In the genomic region with DNA sequence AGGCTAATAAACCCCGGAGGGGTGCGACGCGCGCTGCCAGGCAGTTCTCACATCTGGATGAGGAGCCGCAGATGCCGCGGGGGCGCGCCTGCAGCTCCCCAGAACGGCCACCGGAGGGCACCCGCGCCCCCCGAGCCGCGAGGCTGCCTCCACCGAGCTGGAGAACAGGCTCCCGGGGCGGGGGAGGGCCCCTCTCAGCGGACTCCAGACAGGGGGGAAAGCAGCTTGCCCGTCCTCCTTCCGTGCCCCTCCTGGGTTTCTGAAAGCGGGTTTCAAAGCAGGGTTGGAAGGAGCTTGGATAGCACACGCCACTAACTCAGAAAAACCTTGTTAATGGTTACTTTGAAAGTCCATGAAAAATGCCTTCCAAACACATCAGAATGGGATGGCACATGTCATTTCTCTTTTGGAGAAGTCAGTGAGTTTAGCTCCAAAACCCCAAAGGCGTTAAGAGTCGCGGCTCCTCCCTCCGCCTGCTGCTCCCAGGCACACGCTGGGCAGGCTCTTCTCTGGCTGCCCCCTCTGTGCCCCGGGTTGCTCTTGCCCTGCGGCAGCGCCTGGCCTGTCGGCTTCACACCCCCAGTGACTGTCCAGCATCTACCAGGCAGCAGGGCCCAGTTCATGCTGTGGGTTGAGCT, we compare ENCODE assay signal across 7 cellular contexts.
A peak's percentile ranks its signal among the peaks of the same experiment; 100 is the strongest.
DNase-seq lines count a peak whose midpoint lies in the region; ATAC-seq and TF ChIP-seq lines count a peak whose summit lies in the region.

No MANE protein-coding gene starts in this region.

- peak; percentile 38 for TF ChIP-seq CTCF in SU-DHL-6 (IDR thresholded peaks at IDR 0.05; ENCODE audit: insufficient read depth, low read length, poor library complexity, severe bottlenecking)

- no peak overlapping the region for H2AFZ ChIP-seq in SU-DHL-6 (ENCODE audit: low read depth, low read length, severe bottlenecking)
- peak overlapping the region; percentile 66 for H2AFZ ChIP-seq in neuronal stem cell (ENCODE audit: low read length)

- no peaks in the 10 kb centered on the region for H3K9me3 ChIP-seq in SU-DHL-6 (ENCODE audit: insufficient read depth, low read length)
- no peaks in the 10 kb centered on the region for H3K9me3 ChIP-seq in neuronal stem cell (replicated peaks in 1 of 2; ENCODE audit: control insufficient read depth in 2 of 2, insufficient read depth in 1 of 2, low read depth in 1 of 2, low read length in 2 of 2)

- no CpG with 5 or more reads among the region's 34 CpGs for WGBS in neuronal stem cell (ENCODE audit: extremely low coverage in 2 of 2, insufficient read length in 2 of 2, insufficient replicate concordance in 1 of 2), 2 donors

- ATAC-seq in GM19351 (IDR thresholded peaks at IDR 0.05; ENCODE audit: unreplicated experiment) = peak; percentile 85

- no peak overlapping the region for H2BK120ac ChIP-seq in neuronal stem cell (ENCODE audit: low read depth, low read length)

- peak overlapping the region; percentile 22 for H4K91ac ChIP-seq in neuronal stem cell (ENCODE audit: low read depth, low read length, poor library complexity)

- no peak overlapping the region for H3K4ac ChIP-seq in neuronal stem cell (ENCODE audit: low read length)

- H2BK15ac ChIP-seq in neuronal stem cell (ENCODE audit: low read length) = no peak overlapping the region

- H3K4me1 ChIP-seq in neuronal stem cell (ENCODE audit: control insufficient read depth in 2 of 2, insufficient read depth in 1 of 2, low read depth in 1 of 2, low read length in 2 of 2) = peaks cover 0 to 22% of the 10 kb centered on the region in 2 donors

- H2BK12ac ChIP-seq in neuronal stem cell (ENCODE audit: low read length) = peak overlapping the region; percentile 73

- peak overlapping the region; percentile 94 for H3K18ac ChIP-seq in neuronal stem cell (ENCODE audit: low read length)

- no peak overlapping the region for H3K23ac ChIP-seq in neuronal stem cell (ENCODE audit: low read depth, low read length, poor library complexity)

- H3K36me3 ChIP-seq in SU-DHL-6 (ENCODE audit: low read length) (no peaks in the 10 kb centered on the region), neuronal stem cell (replicated peaks in 1 of 2; ENCODE audit: control insufficient read depth in 2 of 2, insufficient read depth in 2 of 2, low read length in 2 of 2) (no peaks in the 10 kb centered on the region)

- H3K9me2 ChIP-seq in SU-DHL-6 (replicated peaks; ENCODE audit: insufficient read depth, low read length) = no peaks in the 10 kb centered on the region

- H3K9ac ChIP-seq in SU-DHL-6 (ENCODE audit: low read length) (no peak overlapping the region), neuronal stem cell (ENCODE audit: low read depth, low read length, poor library complexity) (no peak overlapping the region)

- H3F3A ChIP-seq in SU-DHL-6 (ENCODE audit: insufficient read depth) = no peaks in the 10 kb centered on the region

- no peaks in the 10 kb centered on the region for H4K20me1 ChIP-seq in SU-DHL-6 (ENCODE audit: low read depth, low read length)

- H3K27me3 ChIP-seq in SU-DHL-6 (ENCODE audit: low read length) (no peaks in the 10 kb centered on the region), neuronal stem cell (ENCODE audit: control insufficient read depth in 3 of 3, insufficient read depth in 3 of 3, low read depth in 1 of 3, low read length in 3 of 3) (peaks cover 0 to 2% (median 2%) of the 10 kb centered on the region in 3 experiments)

- H2AK5ac ChIP-seq in neuronal stem cell (ENCODE audit: low read depth, low read length) = peak overlapping the region; percentile 27

- H3K79me1 ChIP-seq in neuronal stem cell (ENCODE audit: low read depth, low read length) = no peaks in the 10 kb centered on the region

- no peak overlapping the region for H2BK5ac ChIP-seq in neuronal stem cell (ENCODE audit: low read length)

- peak overlapping the region; percentile 87 for H4K8ac ChIP-seq in neuronal stem cell (ENCODE audit: low read depth, low read length)

- H3K4me3 ChIP-seq in SU-DHL-6 (ENCODE audit: insufficient read depth, low read length, poor library complexity, severe bottlenecking) (no peak overlapping the region), neuronal stem cell (ENCODE audit: low read length in 2 of 2) (no peak overlapping the region)

- no peaks in the 10 kb centered on the region for H3K79me2 ChIP-seq in SU-DHL-6 (ENCODE audit: insufficient read depth, low read length)

- H3K14ac ChIP-seq in neuronal stem cell (ENCODE audit: low read length) = peak overlapping the region; percentile 47

- H3K4me2 ChIP-seq in SU-DHL-6 (ENCODE audit: low read depth, low read length, poor library complexity, severe bottlenecking) (no peak overlapping the region), neuronal stem cell (ENCODE audit: insufficient read depth, low read length, poor library complexity, severe bottlenecking) (peak overlapping the region; percentile 48)

- peak; percentile 75 for DNase-seq in Daoy (ENCODE audit: low read depth)
- DNase-seq in HK-2 (ENCODE audit: unreplicated experiment) = peak; percentile 21
- DNase-seq in fibroblast of gingiva (ENCODE audit: low read depth) = peak; percentile 50
- DNase-seq in neuronal stem cell (ENCODE audit: low spot score) = peak; percentile 56
- no peak for DNase-seq in NCI-H128 (lab: John Stamatoyannopoulos, UW; ENCODE audit: unreplicated experiment)

- no peak overlapping the region for H3K27ac ChIP-seq in SU-DHL-6 (ENCODE audit: low read depth, low read length)
- H3K27ac ChIP-seq in neuronal stem cell (replicated peaks; ENCODE audit: low read length) = no peak overlapping the region
